ENCODE assay signal across 24 cellular contexts in genomic region chr3:160691962-160692361, GRCh38. TPM values are rescaled to one million over a fixed set of nuclear protein-coding genes. Genes with fewer than 3 reads are reported as not detected.
A peak's percentile ranks its signal among the peaks of the same experiment; 100 is the strongest.
DNase-seq lines count a peak whose midpoint lies in the region; ATAC-seq and TF ChIP-seq lines count a peak whose summit lies in the region.
"Had no signal": no experiment of that assay in that cellular context is flagged by ENCODE, and none has a peak within 500 bp of the region (broad histone marks: within the 10 kb centered on the region; RNA-seq: fewer than 3 reads in every experiment).

No MANE protein-coding gene starts in this region.

- no TSS peak for BruUV-seq in Panc1 (replicated peaks; lab: Mats Ljungman, UMichigan)

- intact Hi-C loops in Panc1 (cut with micrococcal nuclease; ENCODE audit: unreplicated experiment): no loop called here

- H3K27me3 ChIP-seq in Panc1 (ENCODE audit: control insufficient read depth, insufficient read depth, low read length) (no peaks in the 10 kb centered on the region), HAP-1 (ENCODE audit: low read depth) (no peaks in the 10 kb centered on the region)
- H3K27me3 ChIP-seq: BE2C; BLaER1 treated with 17β-estradiol and CSF1 and Interleukin-3, amounts not matched to agents 10 nM and 100 nM had no signal

- DNase-seq in NCI-H748 (lab: John Stamatoyannopoulos, UW; ENCODE audit: unreplicated experiment): peak; percentile 8
- DNase-seq in NCI-H748 treated with DMSO at 0.1 percent for 48 hours (lab: John Stamatoyannopoulos, UW): no peak
- peak; percentile 72 for DNase-seq in M059J (ENCODE audit: low read depth)
- DNase-seq in Panc1 (ENCODE audit: low read depth, low spot score): no peak
- no peak for DNase-seq in HAP-1 (ENCODE audit: low spot score in 2 of 2)
- DNase-seq in activated CD8-positive, alpha-beta memory T cell treated with anti-CD3 and anti-CD28 coated beads for 24 hours: no peak
- DNase-seq in COLO668 (lab: John Stamatoyannopoulos, UW; ENCODE audit: unreplicated experiment): no peak
- DNase-seq: ACHN; AML-193; BE2C; Calu3; CD4-positive, alpha-beta T cell; CD8-positive, alpha-beta memory T cell; COR-L47; DMS53; DMS79 treated with DMSO at 0.1 percent for 48 hours; GM23248; H7 had no signal

- TF ChIP-seq CTCF in Panc1 (IDR thresholded peaks at IDR 0.05): no peak

- H3K9me3 ChIP-seq in Panc1 (ENCODE audit: control insufficient read depth, insufficient read depth, low read depth, low read length) (no peaks in the 10 kb centered on the region), HAP-1 (no peaks in the 10 kb centered on the region)
- H3K9me3 ChIP-seq: A549; BE2C; BLaER1 treated with 17β-estradiol and CSF1 and Interleukin-3, amounts not matched to agents 10 nM and 100 nM had no signal

- POLR2A ChIA-PET in Panc1 (lab: Charles Lee): no interaction called here

- in situ Hi-C loops in Panc1 (cut with HindIII; ENCODE audit: low pct_unique_long_range_greater_than_20kb, low sequenced_read_pairs) (no loop called here), HAP-1 (cut with MboI; ENCODE audit: low sequenced_read_pairs) (loop anchor here (10.0 kb wide), 1 partner anchor 243 kb away; no protein-coding TSS in a partner anchor)

- no peak overlapping the region for H3K4me3 ChIP-seq in Panc1 (ENCODE audit: low read depth in 2 of 2, low read length in 2 of 2)
- no peak overlapping the region for H3K4me3 ChIP-seq in HAP-1
- H3K4me3 ChIP-seq: A549; BLaER1 treated with 17β-estradiol and CSF1 and Interleukin-3, amounts not matched to agents 10 nM and 100 nM; GM23248 had no signal

- H3K36me3 ChIP-seq in Panc1 (ENCODE audit: control insufficient read depth, insufficient read depth, low read length) (no peaks in the 10 kb centered on the region), HAP-1 (replicated peaks) (no peaks in the 10 kb centered on the region)
- H3K36me3 ChIP-seq: BE2C; BLaER1 treated with 17β-estradiol and CSF1 and Interleukin-3, amounts not matched to agents 10 nM and 100 nM had no signal

- CTCF ChIA-PET in Panc1 (lab: Charles Lee): no interaction called here

- H3K4me1 ChIP-seq in Panc1 (ENCODE audit: control insufficient read depth, insufficient read depth, low read length) (peaks cover 9% of the 10 kb centered on the region; the same call in 1 of the 2 replicates), HAP-1 (no peaks in the 10 kb centered on the region)
- H3K4me1 ChIP-seq: A549; BE2C; BLaER1 treated with 17β-estradiol and CSF1 and Interleukin-3, amounts not matched to agents 10 nM and 100 nM had no signal

- ATAC-seq in Panc1: no peak
- ATAC-seq: A549, HCT116 had no signal

- peak overlapping the region; percentile 44; the same call in 1 of the 2 replicates for H3K27ac ChIP-seq in Panc1 (ENCODE audit: low read length)
- H3K27ac ChIP-seq: 22Rv1; A549; BLaER1 treated with 17β-estradiol and CSF1 and Interleukin-3, amounts not matched to agents 10 nM and 100 nM; GM23248 had no signal

RNA-seq across cellular contexts. Expression of gene ARL14, which starts 15.0 kb away (rescaled TPM):
- 0.44 and 3.0 TPM in 2 replicates for total RNA-seq in M059J (2014; rRNA removed; shearing (Covaris generic))
- total RNA-seq in Panc1 (2021; ENCODE audit: unreplicated experiment): 2.5 TPM
- polyA plus RNA-seq in Panc1 (2012; ENCODE audit: insufficient read length): 1.2 TPM
- total RNA-seq: CD4-positive, alpha-beta T cell; CD8-positive, alpha-beta memory T cell; GM23248; H1 had no signal
- polyA plus RNA-seq: CD14-positive monocyte; CD8-positive, alpha-beta memory T cell; GM23248; H1 had no signal

Comparison
In these comparisons a context has a peak if more than half of its experiments do, and no peak if none do; other contexts are left out.
1. DNase-seq: peak in NCI-H748 (single experiment) and M059J (single experiment); none in NCI-H748 treated with DMSO at 0.1 percent for 48 hours (single experiment), Panc1 (single experiment), HAP-1 (0 of 2), activated CD8-positive, alpha-beta memory T cell treated with anti-CD3 and anti-CD28 coated beads for 24 hours (single experiment) and COLO668 (single experiment).